ENCODE assay signal across 18 cellular contexts in the genomic region with DNA sequence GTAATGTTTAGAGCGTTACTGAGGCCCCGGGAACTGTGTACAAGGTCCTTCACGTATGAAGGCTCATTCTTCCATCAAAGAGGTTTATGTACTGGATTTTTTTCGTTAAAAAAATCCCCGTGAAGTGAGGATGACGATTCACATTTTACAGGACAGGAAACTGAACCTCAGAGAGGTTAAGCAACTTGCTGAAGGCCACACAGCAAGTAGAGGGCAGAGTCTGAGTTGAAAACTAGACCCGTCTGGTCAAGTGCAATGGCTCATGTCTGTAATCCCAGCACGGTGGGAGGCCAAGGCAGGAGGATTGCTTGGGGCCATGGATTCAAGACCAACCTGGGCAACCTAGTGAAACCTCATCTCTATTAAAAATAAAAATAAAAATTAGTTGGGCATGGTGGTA.
DNase-seq lines count a peak whose midpoint lies in the region; ATAC-seq, FAIRE-seq and TF ChIP-seq lines count a peak whose summit lies in the region.
"Had no signal": no experiment of that assay in that cellular context is flagged by ENCODE, and none has a peak within 500 bp of the region (broad histone marks: within the 10 kb centered on the region; RNA-seq: fewer than 3 reads in every experiment).

No MANE protein-coding gene starts in this region.

- H3K79me2 ChIP-seq in DOHH2 (ENCODE audit: control insufficient read depth, low read length), result peaks cover 26% of the 10 kb centered on the region
- no peaks in the 10 kb centered on the region for H3K79me2 ChIP-seq in H1 (ENCODE audit: control insufficient read depth in 1 of 2, insufficient read depth in 2 of 2, low read length in 2 of 2)

- CTCF ChIA-PET in H1 (lab: Charles Lee; ENCODE audit: partially characterized antibody), result interaction anchor here (1.0 to 2.2 kb wide), 6 partner anchors 12 to 308 kb away, joined by 3 to 11 read pairs (median 4); no protein-coding TSS in a partner anchor

- H3F3A ChIP-seq in DOHH2 (ENCODE audit: control insufficient read depth, insufficient read depth), result peaks cover 20% of the 10 kb centered on the region

- no peak overlapping the region for H2BK120ac ChIP-seq in H1 (replicated peaks; ENCODE audit: low read depth, low read length)

- no peak overlapping the region for H4K91ac ChIP-seq in H1 (replicated peaks; ENCODE audit: insufficient read length, low read length)

- TF ChIP-seq POLR2A in H1 (IDR thresholded peaks at IDR 0.05; ENCODE audit: control extremely low read depth in 1 of 2, low read depth in 2 of 2, low read length in 2 of 2), result no peak

- no peak overlapping the region for H2AK5ac ChIP-seq in H1 (ENCODE audit: low read depth, low read length)

- H3K36me3 Mint-ChIP-seq in HFFc6 (ENCODE audit: low read depth) (no peaks in the 10 kb centered on the region; the same call in 1 of the 2 replicates), natural killer cell (no peaks in the 10 kb centered on the region)

- no peak for TF ChIP-seq RAD21 in H1 (IDR thresholded peaks at IDR 0.05 in 1 of 2, conservative IDR thresholded peaks at IDR 0.05 in 1 of 2; ENCODE audit: low read depth in 2 of 2, low read length in 2 of 2)

- no peak overlapping the region for H2BK15ac ChIP-seq in H1 (ENCODE audit: low read length)

- H4K8ac ChIP-seq in H1 (ENCODE audit: extremely low read depth, insufficient read depth, low read length), result no peak overlapping the region

- H3K36me3 ChIP-seq in BLaER1 (no peaks in the 10 kb centered on the region), DOHH2 (ENCODE audit: control insufficient read depth, low read length) (peaks cover 10% of the 10 kb centered on the region; the same call in 1 of the 2 replicates), H1 (ENCODE audit: control insufficient read depth in 2 of 4, insufficient read depth in 4 of 4, low read length in 3 of 4) (no peaks in the 10 kb centered on the region)

- peaks cover 2% of the 10 kb centered on the region; the same call in 1 of the 2 replicates for H3K9me3 Mint-ChIP-seq in HFFc6
- no peaks in the 10 kb centered on the region for H3K9me3 Mint-ChIP-seq in natural killer cell
- H3K9me3 Mint-ChIP-seq: CD4-positive, alpha-beta T cell had no signal

- H3K27me3 ChIP-seq in BLaER1 (no peaks in the 10 kb centered on the region), DOHH2 (ENCODE audit: control insufficient read depth, low read length) (peaks cover 10% of the 10 kb centered on the region; the same call in 1 of the 2 replicates), H1 (replicated peaks in 1 of 4; ENCODE audit: control insufficient read depth in 3 of 4, extremely low read depth in 1 of 4, insufficient read depth in 3 of 4, low read length in 3 of 4) (peaks cover 0 to 19% (median 13%) of the 10 kb centered on the region in 4 experiments; a peak in 6 of 7 replicates)

- no peak for FAIRE-seq in H1 (lab: Jason Lieb, UNC)
- FAIRE-seq: GM19239, H54 had no signal

- no peak overlapping the region for H4K5ac ChIP-seq in H1 (ENCODE audit: insufficient read length, low read depth, low read length)

- no peak overlapping the region for H3K4me3 ChIP-seq in BLaER1
- H3K4me3 ChIP-seq in DOHH2 (ENCODE audit: low read length), result peak overlapping the region; percentile 58; the same call in 1 of the 2 replicates
- H3K4me3 ChIP-seq in H1 (ENCODE audit: extremely low read depth in 1 of 4, insufficient read depth in 2 of 4, low read depth in 3 of 4, low read length in 4 of 4), result no peak overlapping the region
- H3K4me3 ChIP-seq: GM23248 had no signal

- whole genome bisulfite sequencing in H1 (ENCODE audit: extremely low coverage in 1 of 2, insufficient coverage in 1 of 2, insufficient read length in 1 of 2, insufficient replicate concordance in 2 of 2, low coverage in 1 of 2, low lambda C conversion rate in 2 of 2, missing lambda C conversion rate in 1 of 2), 2 experiments, result 82% methylated on average over 8 of the region's 8 CpGs; no CpG with 5 or more reads in 1 of the 2 experiments

- H3K9me3 ChIP-seq in BLaER1, result no peaks in the 10 kb centered on the region
- H3K9me3 ChIP-seq in DOHH2 (ENCODE audit: control insufficient read depth, insufficient read depth, low read length), result no peaks in the 10 kb centered on the region
- no peaks in the 10 kb centered on the region for H3K9me3 ChIP-seq in H1 (ENCODE audit: insufficient read depth in 2 of 2, low read depth in 1 of 2, low read length in 1 of 2)
- H3K9me3 ChIP-seq: Caco-2 had no signal

- H3K4me2 ChIP-seq in BLaER1 (peak overlapping the region; percentile 80), DOHH2 (ENCODE audit: low read length) (peak overlapping the region; percentile 65), H1 (ENCODE audit: insufficient read depth in 1 of 2, low read depth in 2 of 2, low read length in 2 of 2) (no peak overlapping the region)

- H3K79me1 ChIP-seq in H1 (ENCODE audit: low read depth, low read length), result no peaks in the 10 kb centered on the region; the same call in 1 of the 2 replicates

- peaks cover 87% of the 10 kb centered on the region for H3K4me1 ChIP-seq in BLaER1
- peaks cover 79% of the 10 kb centered on the region for H3K4me1 ChIP-seq in DOHH2 (ENCODE audit: control insufficient read depth, low read length)
- peaks cover 20 to 34% (median 27%) of the 10 kb centered on the region in 4 experiments for H3K4me1 ChIP-seq in H1 (replicated peaks in 1 of 4; ENCODE audit: control insufficient read depth in 3 of 4, insufficient read depth in 4 of 4, low read length in 3 of 4)
- H3K4me1 ChIP-seq: Caco-2 had no signal

- TF ChIP-seq EP300 in H1 (IDR thresholded peaks at IDR 0.05; ENCODE audit: borderline replicate concordance in 1 of 2, low read depth in 2 of 2, low read length in 2 of 2), result no peak

- H3K23ac ChIP-seq in H1 (ENCODE audit: insufficient read length), result no peak overlapping the region

- H4K20me1 ChIP-seq in BLaER1 (no peaks in the 10 kb centered on the region), DOHH2 (ENCODE audit: control insufficient read depth, insufficient read depth, low read depth, low read length) (no peaks in the 10 kb centered on the region), H1 (replicated peaks in 1 of 2; ENCODE audit: control insufficient read depth in 1 of 2, insufficient read depth in 2 of 2, low read length in 2 of 2) (peaks cover 0 to 3% of the 10 kb centered on the region in 2 experiments)

- no peaks in the 10 kb centered on the region; the same call in 1 of the 2 replicates for H3K23me2 ChIP-seq in H1 (ENCODE audit: low read depth, low read length)

- DNase-seq in H1 (ENCODE audit: low read depth in 1 of 2, low spot score in 2 of 2) (no peak), HFFc6 (no peak), natural killer cell (no peak)
- no peak for DNase-seq in activated CD4-positive, CD25-positive, alpha-beta regulatory T cell (lab: John Stamatoyannopoulos, UW)
- DNase-seq: 8988T; C1 segment of cervical spinal cord; Caco-2; CD4-positive, alpha-beta T cell; GF-D8; GM23248; HCEC 1CT; IMR-90 had no signal

- H3K4me3 Mint-ChIP-seq in HFFc6 (no peak overlapping the region), natural killer cell (no peak overlapping the region)
- H3K4me3 Mint-ChIP-seq: CD4-positive, alpha-beta T cell had no signal

- H2BK5ac ChIP-seq in H1 (ENCODE audit: low read depth, low read length), result no peak overlapping the region

- H3K4me1 Mint-ChIP-seq in HFFc6 (ENCODE audit: low read depth) (peaks cover 25% of the 10 kb centered on the region), natural killer cell (no peaks in the 10 kb centered on the region)

- peak overlapping the region; percentile 70; the same call in 1 of the 2 replicates for H3K27ac ChIP-seq in BLaER1
- H3K27ac ChIP-seq in DOHH2 (ENCODE audit: low read depth, low read length), result peak overlapping the region; percentile 90
- H3K27ac ChIP-seq in VCaP, result peak overlapping the region; percentile 80
- no peak overlapping the region for H3K27ac ChIP-seq in H1 (ENCODE audit: low read depth, low read length)
- H3K27ac ChIP-seq: GM23248, HL-60 had no signal

- TF ChIP-seq CTCF in DOHH2 (IDR thresholded peaks at IDR 0.05; ENCODE audit: low read depth, low read length, poor library complexity, severe bottlenecking), result no peak
- no peak for TF ChIP-seq CTCF in VCaP (conservative IDR thresholded peaks at IDR 0.05)
- TF ChIP-seq CTCF in H1 (IDR thresholded peaks at IDR 0.05; ENCODE audit: control extremely low read depth in 1 of 3, insufficient read depth in 1 of 3, low read depth in 1 of 3, low read length in 3 of 3), result no peak
- no peak for TF ChIP-seq CTCF in HFFc6 (IDR thresholded peaks at IDR 0.05)
- no peak for TF ChIP-seq CTCF in natural killer cell (IDR thresholded peaks at IDR 0.05)

- H2BK12ac ChIP-seq in H1 (ENCODE audit: low read depth, low read length), result no peak overlapping the region

- no peak overlapping the region for H2BK20ac ChIP-seq in H1 (ENCODE audit: low read length)

- H3K56ac ChIP-seq in H1 (replicated peaks; ENCODE audit: insufficient read length, low read depth, low read length), result no peak overlapping the region

- no peaks in the 10 kb centered on the region for H3K9me2 ChIP-seq in DOHH2 (replicated peaks; ENCODE audit: control insufficient read depth, low read length)

- no peak overlapping the region for H3K4ac ChIP-seq in H1 (replicated peaks; ENCODE audit: insufficient read length, low read depth, low read length)

- H3K18ac ChIP-seq in H1 (ENCODE audit: extremely low read depth, low read length), result no peak overlapping the region

- intact Hi-C loops in natural killer cell (cut with micrococcal nuclease), result no loop called here

- H3K14ac ChIP-seq in H1 (ENCODE audit: insufficient read length), result no peak overlapping the region

- no peak for ATAC-seq in natural killer cell

- peaks cover 4% of the 10 kb centered on the region for H3K27me3 Mint-ChIP-seq in HFFc6 (ENCODE audit: insufficient read depth)
- H3K27me3 Mint-ChIP-seq in natural killer cell (ENCODE audit: low read depth in 2 of 2), result peaks cover 29 to 51% of the 10 kb centered on the region in 2 donors

- H3K9ac ChIP-seq in BLaER1 (no peak overlapping the region), H1 (replicated peaks in 1 of 4; ENCODE audit: extremely low read depth in 1 of 4, low read depth in 3 of 4, low read length in 3 of 4) (no peak overlapping the region)
- H3K9ac ChIP-seq: GM23248 had no signal

- no peak overlapping the region for H2AFZ ChIP-seq in H1 (ENCODE audit: low read length)
- H2AFZ ChIP-seq: GM23248 had no signal

- H3K27ac Mint-ChIP-seq in HFFc6 (no peak overlapping the region), natural killer cell (no peak overlapping the region)
- H3K27ac Mint-ChIP-seq: CD4-positive, alpha-beta T cell had no signal

- POLR2A ChIA-PET in H1 (lab: Charles Lee; ENCODE audit: partially characterized antibody), result no interaction called here

TF ChIP-seq in H1, 55 proteins besides CTCF, POLR2A, EP300 and RAD21:
- TF ChIP-seq FOSL1 (IDR thresholded peaks at IDR 0.05; ENCODE audit: insufficient read depth, low read depth, low read length) (no peak), KDM1A (IDR thresholded peaks at IDR 0.05; ENCODE audit: borderline replicate concordance, low read length) (0 out of 2 replicates have a peak, but pooled peaks have one; percentile 21)

Comparison
In these comparisons a context has a peak if more than half of its experiments do, and no peak if none do; other contexts are left out.
1. H3K4me2 ChIP-seq: peak in BLaER1 (single experiment) and DOHH2 (single experiment); none in H1 (0 of 2).